ENCODE assay signal across 7 cellular contexts in the genomic region with DNA sequence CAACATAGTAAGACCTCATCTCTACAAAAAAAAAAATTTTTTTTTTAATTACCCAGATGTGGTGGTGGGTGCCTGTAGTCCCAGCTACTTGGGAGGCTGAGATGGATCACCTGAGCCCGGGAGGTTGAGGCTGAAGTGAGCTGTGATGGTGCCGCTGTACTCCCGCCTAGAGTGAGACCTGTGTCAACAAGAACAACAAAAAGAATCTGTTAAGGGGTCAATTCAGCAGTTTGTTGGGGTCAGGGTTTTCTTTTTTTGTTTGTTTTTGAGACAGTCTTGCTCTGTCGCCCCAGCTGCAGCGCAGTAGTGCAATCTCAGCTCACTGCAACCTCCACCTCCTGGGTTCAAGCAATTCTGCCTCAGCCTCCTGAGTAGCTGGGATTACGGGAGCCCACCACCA. TPM values are rescaled to one million over a fixed set of nuclear protein-coding genes. Genes with fewer than 3 reads are reported as not detected.
DNase-seq lines count a peak whose midpoint lies in the region; ATAC-seq, FAIRE-seq and TF ChIP-seq lines count a peak whose summit lies in the region.
"Not testable (repeated sequence)": the region's sequence is repeated elsewhere in the genome, so short reads cannot be mapped to it uniquely, and the experiment has no call there.
"Had no signal": no experiment of that assay in that cellular context is flagged by ENCODE, and none has a peak within 500 bp of the region (broad histone marks: within the 10 kb centered on the region; RNA-seq: fewer than 3 reads in every experiment).

No MANE protein-coding gene starts in this region.

- H3K9me3 ChIP-seq in H9 (ENCODE audit: control insufficient read depth, low read depth, low read length); HepG2 (ENCODE audit: low read length); spleen: not testable (repeated sequence)

- H3K36me3 ChIP-seq in HepG2 (replicated peaks in 1 of 2; ENCODE audit: control insufficient read depth in 1 of 2, insufficient read depth in 2 of 2, low read length in 2 of 2); spleen: not testable (repeated sequence)

- not testable (repeated sequence) for FAIRE-seq in HepG2 (lab: Jason Lieb, UNC)

- H4K8ac ChIP-seq in H9 (replicated peaks; ENCODE audit: insufficient read length, low read depth, low read length) = not testable (repeated sequence)

- H2BK12ac ChIP-seq in H9 (ENCODE audit: insufficient read length, low read depth, low read length) = not testable (repeated sequence)

- not testable (repeated sequence) for H3K4me2 ChIP-seq in H9 (ENCODE audit: insufficient read depth, insufficient read length, low read length); HepG2 (ENCODE audit: low read depth, low read length)

- TF ChIP-seq CTCF in H9 (conservative IDR thresholded peaks at IDR 0.05); chondrocyte (IDR thresholded peaks at IDR 0.05); HepG2 (CRISPR knock-in tag; IDR thresholded peaks at IDR 0.05); spleen (IDR thresholded peaks at IDR 0.05 in 8 of 11, conservative IDR thresholded peaks at IDR 0.05 in 3 of 11): not testable (repeated sequence)

- H3K23me2 ChIP-seq in H9 (ENCODE audit: insufficient read length, low read depth, low read length, poor library complexity, severe bottlenecking) = not testable (repeated sequence)

- not testable (repeated sequence) for H3K27me3 Mint-ChIP-seq in H9 (ENCODE audit: low read depth); chondrocyte (ENCODE audit: low read depth)
- peaks cover 0 to 20% (median 12%) of the 10 kb centered on the region in 3 donors for H3K27me3 Mint-ChIP-seq in naive B cell

- in situ Hi-C loops in HepG2 (cut with HindIII; ENCODE audit: extremely low pct_ligation_motif_present, low pct_unique_long_range_greater_than_20kb) = loop anchor here (5.0 kb wide), 1 partner anchor 63 kb away; no protein-coding TSS in a partner anchor

- H3K27ac Mint-ChIP-seq in H9; chondrocyte (ENCODE audit: unreplicated experiment): not testable (repeated sequence)
- H3K27ac Mint-ChIP-seq in naive B cell = peak overlapping the region in 5 of 6 donors; percentile 54 to 96 (median 72)

- H3K79me2 ChIP-seq in H9 (ENCODE audit: insufficient read depth, low read length); HepG2 (ENCODE audit: insufficient read depth, low read length): not testable (repeated sequence)

- no CpG with 5 or more reads among the region's 6 CpGs for WGBS in H9 (ENCODE audit: extremely low coverage, insufficient read length, low lambda C conversion rate)
- 5% methylated on average over 6 of the region's 6 CpGs for WGBS in HepG2 (ENCODE audit: low lambda C conversion rate)
- WGBS in spleen, 5 donors = 92 to 96% (median 94%) methylated on average over 6 of the region's 6 CpGs

- not testable (repeated sequence) for H3K18ac ChIP-seq in H9 (ENCODE audit: insufficient read length, low read depth, low read length)

- not testable (repeated sequence) for H3K9ac ChIP-seq in H9 (ENCODE audit: extremely low read depth, insufficient read length, low read length); HepG2 (ENCODE audit: insufficient read depth, low read depth, low read length)

- ATAC-seq in HepG2 = peak; percentile 5; the same call in 1 of the 3 replicates
- ATAC-seq in naive B cell (ENCODE audit: low read depth in 2 of 2) = not testable (repeated sequence)

- H3K9me3 Mint-ChIP-seq in H9; chondrocyte (ENCODE audit: low read depth); naive B cell: not testable (repeated sequence)

- H3K27ac ChIP-seq in H9 (ENCODE audit: insufficient read length, low read depth, low read length); HepG2 (ENCODE audit: extremely low read length, insufficient read depth, low read length); spleen: not testable (repeated sequence)

- not testable (repeated sequence) for H3K79me1 ChIP-seq in H9 (ENCODE audit: insufficient read depth, low read depth, low read length, poor library complexity, severe bottlenecking)

- H2AK5ac ChIP-seq in H9 (ENCODE audit: insufficient read length, low read length) = not testable (repeated sequence)

- H3K56ac ChIP-seq in H9 (ENCODE audit: insufficient read length, low read depth, low read length) = not testable (repeated sequence)

- not testable (repeated sequence) for H3T11ph ChIP-seq in H9 (ENCODE audit: low read length)

- intact Hi-C loops in HepG2 (cut with micrococcal nuclease; ENCODE audit: unreplicated experiment); spleen (cut with DNase I; ENCODE audit: low total_unique reads): not testable (repeated sequence)

- H3K4me3 Mint-ChIP-seq in H9; chondrocyte (ENCODE audit: unreplicated experiment): not testable (repeated sequence)
- H3K4me3 Mint-ChIP-seq in naive B cell = peak overlapping the region in 5 of 8 donors; percentile 82 to 91 (median 88)

- not testable (repeated sequence) for H2BK15ac ChIP-seq in H9 (ENCODE audit: low read depth, low read length)

- not testable (repeated sequence) for TF ChIP-seq RAD21 in HepG2 (CRISPR knock-in tag; IDR thresholded peaks at IDR 0.05)

- TF ChIP-seq EP300 in HepG2 (IDR thresholded peaks at IDR 0.05; ENCODE audit: low read depth in 2 of 2, low read length in 2 of 2) = peak in 1 of 2 experiments; percentile 26; a peak in 1 of 4 replicates
- not testable (repeated sequence) for TF ChIP-seq EP300 in HepG2 (CRISPR knock-in tag; IDR thresholded peaks at IDR 0.05; ENCODE audit: borderline replicate concordance)

- H3K4ac ChIP-seq in H9 (ENCODE audit: low read depth, low read length) = not testable (repeated sequence)

- CTCF ChIA-PET in HepG2 (lab: Yijun Ruan, JAX; ENCODE audit: low intra/inter-chr PET ratio, low total read pairs) = interaction anchor here (1.2 to 2.5 kb wide), 2 partner anchors 32 to 67 kb away, joined by 3 to 37 read pairs; no protein-coding TSS in a partner anchor

- POLR2A ChIA-PET in HepG2 (lab: Yijun Ruan, JAX) = not testable (repeated sequence)

- not testable (repeated sequence) for H2BK5ac ChIP-seq in H9 (ENCODE audit: insufficient read length, low read length)

- TF ChIP-seq POLR2A in HepG2 (IDR thresholded peaks at IDR 0.05; ENCODE audit: insufficient read depth in 1 of 2, low read depth in 2 of 2, low read length in 2 of 2); spleen (IDR thresholded peaks at IDR 0.05): not testable (repeated sequence)

- H2BK20ac ChIP-seq in H9 (ENCODE audit: low read depth, low read length, poor library complexity, severe bottlenecking) = not testable (repeated sequence)

- H4K5ac ChIP-seq in H9 (ENCODE audit: insufficient read length, low read depth, low read length) = not testable (repeated sequence)

- H3K4me1 Mint-ChIP-seq in H9 (peaks cover 37 to 45% of the 10 kb centered on the region in 2 experiments), naive B cell (peaks cover 25 to 36% (median 26%) of the 10 kb centered on the region in 3 donors)
- not testable (repeated sequence) for H3K4me1 Mint-ChIP-seq in chondrocyte (ENCODE audit: low read depth)

- not testable (repeated sequence) for H4K91ac ChIP-seq in H9 (ENCODE audit: insufficient read length, low read depth, low read length)

- not testable (repeated sequence) for H2AFZ ChIP-seq in H9 (ENCODE audit: low read length); HepG2 (ENCODE audit: low read length)

- H3K14ac ChIP-seq in H9 (ENCODE audit: insufficient read depth, low read length) = not testable (repeated sequence)

- BruUV-seq in HepG2 (replicated peaks; lab: Mats Ljungman, UMichigan) = not testable (repeated sequence)

- peak; percentile 17 for DNase-seq in H9
- DNase-seq in chondrocyte (ENCODE audit: low spot score) = peak; percentile 18
- DNase-seq in HepG2 (ENCODE audit: low spot score) = peak; percentile 59
- not testable (repeated sequence) for DNase-seq in naive B cell
- DNase-seq in spleen = peak; percentile 12

- not testable (repeated sequence) for H4K20me1 ChIP-seq in H9 (ENCODE audit: control insufficient read depth, insufficient read depth, insufficient read length); HepG2 (ENCODE audit: insufficient read depth, low read length)

- not testable (repeated sequence) for H3K4me1 ChIP-seq in H9 (ENCODE audit: insufficient read depth, low read length)
- peaks cover 79% of the 10 kb centered on the region for H3K4me1 ChIP-seq in HepG2 (ENCODE audit: insufficient read depth, low read length)
- H3K4me1 ChIP-seq in spleen = peaks cover 0 to 32% (median 20%) of the 10 kb centered on the region in 6 donors

- H3K27me3 ChIP-seq in H9 (ENCODE audit: insufficient read depth, low read length); HepG2 (ENCODE audit: control insufficient read depth in 1 of 2, insufficient read depth in 2 of 2, low read length in 2 of 2); spleen (replicated peaks in 1 of 7): not testable (repeated sequence)

- H3K4me3 ChIP-seq in HepG2 (replicated peaks in 1 of 3; ENCODE audit: insufficient read depth in 1 of 3, low read depth in 2 of 3, low read length in 3 of 3); spleen: not testable (repeated sequence)

- H2BK120ac ChIP-seq in H9 (ENCODE audit: low read depth, low read length, poor library complexity, severe bottlenecking) = not testable (repeated sequence)

- peaks cover 1 to 31% (median 7%) of the 10 kb centered on the region in 3 experiments; a peak in 6 of 7 replicates for H3K36me3 Mint-ChIP-seq in H9 (ENCODE audit: insufficient read depth in 1 of 3, low read depth in 3 of 3)
- H3K36me3 Mint-ChIP-seq in chondrocyte (ENCODE audit: low read depth); naive B cell: not testable (repeated sequence)

- H3K23ac ChIP-seq in H9 (ENCODE audit: insufficient read length, low read depth, low read length) = not testable (repeated sequence)

RNA-seq across cellular contexts. Expression of gene C17orf75, which starts 21.9 kb away (rescaled TPM):
- total RNA-seq in H9 (2021) = 37.4 and 40.4 TPM in 2 replicates
- total RNA-seq in chondrocyte = 19.3 to 23.7 TPM (median 21.9 TPM) in 3 replicates
- 33.0 and 41.9 TPM in 2 replicates for total RNA-seq in HepG2 (2016; rRNA removed; fragmentation: Illumina TruSeq; extraction: Trizol)
- 9.0 and 9.5 TPM in 2 replicates for total RNA-seq in HepG2 (2016; cell fraction: cytosol; rRNA removed; fragmentation: Illumina TruSeq; extraction: Trizol; ENCODE audit: low read depth)
- total RNA-seq in HepG2 (2016; cell fraction: insoluble cytoplasmic fraction; rRNA removed; fragmentation: Illumina TruSeq; extraction: Trizol) = 34.7 and 41.5 TPM in 2 replicates
- 11.8 and 12.8 TPM in 2 replicates for total RNA-seq in HepG2 (2016; cell fraction: membrane; rRNA removed; fragmentation: Illumina TruSeq; extraction: Trizol)
- 18.9 and 25.5 TPM in 2 replicates for total RNA-seq in HepG2 (2016; cell fraction: nucleus; rRNA removed; fragmentation: Illumina TruSeq; extraction: Trizol)
- 13.4 and 16.2 TPM in 2 replicates for polyA plus RNA-seq in HepG2 (2011; rRNA removed)
- polyA plus RNA-seq in HepG2 (2011; cell fraction: cytosol; rRNA removed) = 9.4 and 10.6 TPM in 2 replicates
- polyA plus RNA-seq in HepG2 (2011; cell fraction: nucleus; rRNA removed) = 14.6 and 14.9 TPM in 2 replicates
- polyA plus RNA-seq in HepG2 (2012) = 16.5 and 22.8 TPM in 2 replicates
- 4.4 and 6.4 TPM in 2 replicates for polyA plus RNA-seq in HepG2 (2016; cell fraction: cytosol; fragmentation: Illumina TruSeq; extraction: Trizol; ENCODE audit: low read depth)
- 30.1 and 31.8 TPM in 2 replicates for polyA plus RNA-seq in HepG2 (2016; cell fraction: insoluble cytoplasmic fraction; fragmentation: Illumina TruSeq; extraction: Trizol; ENCODE audit: low read depth)
- polyA plus RNA-seq in HepG2 (2016; cell fraction: membrane; fragmentation: Illumina TruSeq; extraction: Trizol; ENCODE audit: low read depth) = 6.8 and 8.1 TPM in 2 replicates
- polyA plus RNA-seq in HepG2 (2016; cell fraction: nucleus; fragmentation: Illumina TruSeq; extraction: Trizol; ENCODE audit: insufficient read depth, low read depth) = 37.3 and 41.0 TPM in 2 replicates
- 8.8 and 11.5 TPM in 2 replicates for polyA minus RNA-seq in HepG2 (2011; rRNA and poly(A)+ RNA removed; ENCODE audit: low replicate concordance)
- polyA minus RNA-seq in HepG2 (2011; cell fraction: cytosol; rRNA and poly(A)+ RNA removed) = 6.3 and 6.9 TPM in 2 replicates
- polyA minus RNA-seq in HepG2 (2011; cell fraction: nucleus; rRNA and poly(A)+ RNA removed) = 8.2 and 15.4 TPM in 2 replicates
- polyA plus RNA-seq in naive B cell (ENCODE audit: low read depth in 6 of 6) = 10 to 100 TPM in 3 of 6 donors, 1 to 10 TPM in 3; 4.5 to 12.4 (median 9.6) TPM
- 10 to 100 TPM in 6 of 7 donors, 1 to 10 TPM in 1; 9.3 to 18.1 (median 14.4) TPM for total RNA-seq in spleen
- 10 to 100 TPM; 13.1 to 25.8 (median 17.9) TPM for polyA plus RNA-seq in spleen

RNA-seq across cellular contexts. Expression of gene ZNF207, which starts 29.9 kb away (rescaled TPM):
- 283 and 296 TPM in 2 replicates for total RNA-seq in H9 (2021)
- 96.8 to 138 TPM (median 107 TPM) in 3 replicates for total RNA-seq in chondrocyte
- 164 and 194 TPM in 2 replicates for total RNA-seq in HepG2 (2016; rRNA removed; fragmentation: Illumina TruSeq; extraction: Trizol)
- 40.6 and 48.2 TPM in 2 replicates for total RNA-seq in HepG2 (2016; cell fraction: cytosol; rRNA removed; fragmentation: Illumina TruSeq; extraction: Trizol; ENCODE audit: low read depth)
- 167 and 194 TPM in 2 replicates for total RNA-seq in HepG2 (2016; cell fraction: insoluble cytoplasmic fraction; rRNA removed; fragmentation: Illumina TruSeq; extraction: Trizol)
- total RNA-seq in HepG2 (2016; cell fraction: membrane; rRNA removed; fragmentation: Illumina TruSeq; extraction: Trizol) = 70.7 and 78.1 TPM in 2 replicates
- 198 and 199 TPM in 2 replicates for total RNA-seq in HepG2 (2016; cell fraction: nucleus; rRNA removed; fragmentation: Illumina TruSeq; extraction: Trizol)
- polyA plus RNA-seq in HepG2 (2011; rRNA removed) = 140 and 150 TPM in 2 replicates
- polyA plus RNA-seq in HepG2 (2011; cell fraction: cytosol; rRNA removed) = 114 and 115 TPM in 2 replicates
- 159 and 219 TPM in 2 replicates for polyA plus RNA-seq in HepG2 (2011; cell fraction: nucleus; rRNA removed)
- 92.3 and 112 TPM in 2 replicates for polyA plus RNA-seq in HepG2 (2012)
- polyA plus RNA-seq in HepG2 (2016; cell fraction: cytosol; fragmentation: Illumina TruSeq; extraction: Trizol; ENCODE audit: low read depth) = 18.1 and 20.9 TPM in 2 replicates
- 223 and 226 TPM in 2 replicates for polyA plus RNA-seq in HepG2 (2016; cell fraction: insoluble cytoplasmic fraction; fragmentation: Illumina TruSeq; extraction: Trizol; ENCODE audit: low read depth)
- 45.3 and 50.8 TPM in 2 replicates for polyA plus RNA-seq in HepG2 (2016; cell fraction: membrane; fragmentation: Illumina TruSeq; extraction: Trizol; ENCODE audit: low read depth)
- 168 and 187 TPM in 2 replicates for polyA plus RNA-seq in HepG2 (2016; cell fraction: nucleus; fragmentation: Illumina TruSeq; extraction: Trizol; ENCODE audit: insufficient read depth, low read depth)
- polyA minus RNA-seq in HepG2 (2011; rRNA and poly(A)+ RNA removed; ENCODE audit: low replicate concordance) = 218 and 342 TPM in 2 replicates
- polyA minus RNA-seq in HepG2 (2011; cell fraction: cytosol; rRNA and poly(A)+ RNA removed) = 88.9 and 92.0 TPM in 2 replicates
- polyA minus RNA-seq in HepG2 (2011; cell fraction: nucleus; rRNA and poly(A)+ RNA removed) = 313 and 333 TPM in 2 replicates
- polyA plus RNA-seq in naive B cell (ENCODE audit: low read depth in 6 of 6) = 100 to 1,000 TPM; 126 to 165 (median 142) TPM
- total RNA-seq in spleen = 100 to 1,000 TPM; 187 to 300 (median 215) TPM
- 10 to 100 TPM; 38.9 to 58.0 (median 48.8) TPM for polyA plus RNA-seq in spleen

RNA-seq across cellular contexts. Expression of gene RHBDL3, which starts 54.4 kb away (rescaled TPM):
- 8.7 and 12.5 TPM in 2 replicates for total RNA-seq in H9 (2021)
- total RNA-seq in chondrocyte = 0.10 to 0.27 TPM (median 0.25 TPM) in 3 replicates
- total RNA-seq in HepG2 (2016; rRNA removed; fragmentation: Illumina TruSeq; extraction: Trizol) = 0.09 TPM in 1 of 2 replicates, not detected in the other
- 0.18 and 0.30 TPM in 2 replicates for total RNA-seq in HepG2 (2016; cell fraction: cytosol; rRNA removed; fragmentation: Illumina TruSeq; extraction: Trizol; ENCODE audit: low read depth)
- total RNA-seq in HepG2 (2016; cell fraction: insoluble cytoplasmic fraction; rRNA removed; fragmentation: Illumina TruSeq; extraction: Trizol) = 0.11 TPM in 1 of 2 replicates, not detected in the other
- total RNA-seq in HepG2 (2016; cell fraction: membrane; rRNA removed; fragmentation: Illumina TruSeq; extraction: Trizol) = 0.07 and 0.15 TPM in 2 replicates
- 0.13 and 0.19 TPM in 2 replicates for total RNA-seq in HepG2 (2016; cell fraction: nucleus; rRNA removed; fragmentation: Illumina TruSeq; extraction: Trizol)
- 0.04 TPM in 1 of 2 replicates, not detected in the other for polyA plus RNA-seq in HepG2 (2011; rRNA removed)
- 0.07 TPM in 1 of 2 replicates, not detected in the other for polyA plus RNA-seq in HepG2 (2011; cell fraction: cytosol; rRNA removed)
- not detected in 2 replicates for polyA plus RNA-seq in HepG2 (2011; cell fraction: nucleus; rRNA removed)
- 0.07 TPM in 1 of 2 replicates, not detected in the other for polyA plus RNA-seq in HepG2 (2012)
- polyA plus RNA-seq in HepG2 (2016; cell fraction: cytosol; fragmentation: Illumina TruSeq; extraction: Trizol; ENCODE audit: low read depth) = 0.24 and 0.34 TPM in 2 replicates
- not detected in 2 replicates for polyA plus RNA-seq in HepG2 (2016; cell fraction: insoluble cytoplasmic fraction; fragmentation: Illumina TruSeq; extraction: Trizol; ENCODE audit: low read depth)
- polyA plus RNA-seq in HepG2 (2016; cell fraction: membrane; fragmentation: Illumina TruSeq; extraction: Trizol; ENCODE audit: low read depth) = 0.19 and 0.24 TPM in 2 replicates
- polyA plus RNA-seq in HepG2 (2016; cell fraction: nucleus; fragmentation: Illumina TruSeq; extraction: Trizol; ENCODE audit: insufficient read depth, low read depth) = 0.16 TPM in 1 of 2 replicates, not detected in the other
- polyA minus RNA-seq in HepG2 (2011; rRNA and poly(A)+ RNA removed; ENCODE audit: low replicate concordance) = 0.07 and 0.12 TPM in 2 replicates
- not detected in 2 replicates for polyA minus RNA-seq in HepG2 (2011; cell fraction: cytosol; rRNA and poly(A)+ RNA removed)
- polyA minus RNA-seq in HepG2 (2011; cell fraction: nucleus; rRNA and poly(A)+ RNA removed) = not detected in 2 replicates
- polyA plus RNA-seq in naive B cell (ENCODE audit: low read depth in 6 of 6) = not detected
- under 1 TPM in 5 of 7 donors, not detected in 2; 0.07 to 0.72 (median 0.32) TPM for total RNA-seq in spleen
- under 1 TPM in 2 of 3 donors, not detected in 1; 0.06 TPM for polyA plus RNA-seq in spleen
- total RNA-seq: Caco-2; CD8-positive, alpha-beta T cell had no signal
